Comparison of ENCODE assay signal across 22 cellular contexts in the genomic region with DNA sequence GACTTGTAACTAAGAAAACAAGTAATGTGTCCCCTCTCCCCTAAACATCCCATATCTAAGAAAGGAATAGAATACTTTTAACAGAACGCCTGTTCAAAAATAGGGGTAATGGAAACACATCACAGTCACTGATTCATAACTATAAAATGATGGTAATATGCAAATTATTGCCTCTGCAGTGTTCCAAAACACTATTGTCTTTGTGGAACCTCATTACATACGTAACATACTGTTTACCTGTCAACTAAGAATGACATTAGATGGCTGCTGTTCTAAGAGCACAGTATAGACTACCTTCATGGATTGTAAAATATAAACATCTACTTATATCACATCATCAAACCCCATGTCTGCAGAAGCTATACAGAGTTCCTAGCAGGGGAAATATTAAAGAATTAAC. TPM values are rescaled to one million over a fixed set of nuclear protein-coding genes. Genes with fewer than 3 reads are reported as not detected.
"Had no signal": no experiment of that assay in that cellular context is flagged by ENCODE, and none has a peak within 500 bp of the region (broad histone marks: within the 10 kb centered on the region; RNA-seq: fewer than 3 reads in every experiment).

No MANE protein-coding gene starts in this region.

- H3K4me1 Mint-ChIP-seq: memory B cell; mesothelial cell of epicardium; nephron; stimulated activated naive B cell treated with anti-CD40 and anti-IgM and Interleukin-4, amounts not matched to agents 10 μg/mL and 1 μg/mL and 100 μg/mL, for 72 hours had no signal

- H3K4me3 Mint-ChIP-seq: memory B cell; mesothelial cell of epicardium; nephron; stimulated activated naive B cell treated with anti-CD40 and anti-IgM and Interleukin-4, amounts not matched to agents 10 μg/mL and 1 μg/mL and 100 μg/mL, for 72 hours had no signal

- H3K27me3 Mint-ChIP-seq: memory B cell; progenitor cell of endocrine pancreas; stimulated activated naive B cell treated with anti-CD40 and anti-IgM and Interleukin-4, amounts not matched to agents 10 μg/mL and 1 μg/mL and 100 μg/mL, for 72 hours had no signal

- DNase-seq: colonic mucosa; dermis blood vessel endothelial cell; esophagus squamous epithelium; foreskin fibroblast; kidney; left cardiac atrium; left ventricle myocardium inferior; lower lobe of right lung; occipital lobe; pancreas; right cardiac atrium; small intestine; stimulated activated CD4-positive, alpha-beta T cell treated with anti-CD3 and anti-CD28 coated beads, Interleukin-12 subunit alpha, Interleukin-12 subunit beta, amount 100 ng/mL, for 4 hours; stimulated activated CD4-positive, alpha-beta T cell treated with anti-CD3 and anti-CD28 coated beads, Interleukin-4, amount 100 ng/mL, for 24 hours; stimulated activated naive B cell treated with anti-CD40 and anti-IgM and Interleukin-4, amounts not matched to agents 10 μg/mL and 1 μg/mL and 100 μg/mL, for 72 hours; trophoblast cell had no signal

- ATAC-seq: gastroesophageal sphincter; left cardiac atrium; lower lobe of right lung; pancreas; right cardiac atrium; stimulated activated naive B cell treated with anti-CD40 and anti-IgM and Interleukin-4, amounts not matched to agents 10 μg/mL and 1 μg/mL and 100 μg/mL, for 72 hours had no signal

- H3K27ac Mint-ChIP-seq: memory B cell; mesothelial cell of epicardium; nephron; progenitor cell of endocrine pancreas; stimulated activated naive B cell treated with anti-CD40 and anti-IgM and Interleukin-4, amounts not matched to agents 10 μg/mL and 1 μg/mL and 100 μg/mL, for 72 hours had no signal

- H3K9me3 Mint-ChIP-seq: memory B cell; mesothelial cell of epicardium; nephron; stimulated activated naive B cell treated with anti-CD40 and anti-IgM and Interleukin-4, amounts not matched to agents 10 μg/mL and 1 μg/mL and 100 μg/mL, for 72 hours had no signal

RNA-seq across cellular contexts. Expression of a gene that starts 3.4 kb away (rescaled TPM):
- total RNA-seq: left ventricle myocardium inferior had no signal

RNA-seq across cellular contexts. Expression of a gene that starts 19.3 kb away (rescaled TPM):
- total RNA-seq: dermis blood vessel endothelial cell, epithelial cell of proximal tubule, mesothelial cell of epicardium, progenitor cell of endocrine pancreas had no signal
